Comparison of ENCODE assay signal across 12 cellular contexts in genomic region chr1:245986404-245987221, GRCh38.
A peak's percentile ranks its signal among the peaks of the same experiment; 100 is the strongest.
DNase-seq lines count a peak whose midpoint lies in the region; ATAC-seq and TF ChIP-seq lines count a peak whose summit lies in the region.
"Had no signal": no experiment of that assay in that cellular context is flagged by ENCODE, and none has a peak within 500 bp of the region (broad histone marks: within the 10 kb centered on the region; RNA-seq: fewer than 3 reads in every experiment).

No MANE protein-coding gene starts in this region.

- no peak for ATAC-seq in HG03196 (IDR thresholded peaks at IDR 0.05; ENCODE audit: unreplicated experiment)
- ATAC-seq: psoas muscle had no signal

- H3K36me3 Mint-ChIP-seq in chondrocyte (ENCODE audit: low read depth), result peaks cover 2% of the 10 kb centered on the region

- DNase-seq in Daoy (ENCODE audit: low read depth), result peak; percentile 76
- DNase-seq in NCI-H526 treated with DMSO at 0.1 percent for 48 hours (lab: John Stamatoyannopoulos, UW), result peak; percentile 71
- no peak for DNase-seq in chondrocyte (ENCODE audit: low spot score)
- peak; percentile 35 for DNase-seq in myocyte (ENCODE audit: low read depth)
- DNase-seq in stimulated activated CD4-positive, alpha-beta T cell treated with anti-CD3 and anti-CD28 coated beads, Interleukin-15, amount 100 ng/mL, for 24 hours, result no peak
- DNase-seq in COLO668 (lab: John Stamatoyannopoulos, UW; ENCODE audit: unreplicated experiment), result no peak
- DNase-seq in DMS153 treated with DMSO at 0.1 percent for 48 hours (lab: John Stamatoyannopoulos, UW; ENCODE audit: unreplicated experiment), result no peak
- DNase-seq: activated CD4-positive, alpha-beta T cell treated with anti-CD3 and anti-CD28 coated beads for 1 hour; DMS79; Kasumi-1; psoas muscle had no signal

- peak overlapping the region; percentile 92 for H3K27ac Mint-ChIP-seq in chondrocyte (ENCODE audit: unreplicated experiment)

- peaks cover 30% of the 10 kb centered on the region for H3K4me1 Mint-ChIP-seq in chondrocyte (ENCODE audit: low read depth)

- H3K27me3 Mint-ChIP-seq in chondrocyte (ENCODE audit: low read depth), result no peaks in the 10 kb centered on the region

- peak overlapping the region; percentile 49 for H3K4me3 Mint-ChIP-seq in chondrocyte (ENCODE audit: unreplicated experiment)

- no peaks in the 10 kb centered on the region for H3K9me3 Mint-ChIP-seq in chondrocyte (ENCODE audit: low read depth)

- TF ChIP-seq CTCF in chondrocyte (IDR thresholded peaks at IDR 0.05), result peak; percentile 59

Comparison
In these comparisons a context has a peak if more than half of its experiments do, and no peak if none do; other contexts are left out.
1. DNase-seq: peak in Daoy (single experiment), NCI-H526 treated with DMSO at 0.1 percent for 48 hours (single experiment) and myocyte (single experiment); none in chondrocyte (single experiment), stimulated activated CD4-positive, alpha-beta T cell treated with anti-CD3 and anti-CD28 coated beads, Interleukin-15, amount 100 ng/mL, for 24 hours (single experiment), COLO668 (single experiment) and DMS153 treated with DMSO at 0.1 percent for 48 hours (single experiment).